Comparison of ENCODE assay signal across 23 cellular contexts in genomic region chr4:172727631-172728030, GRCh38.
DNase-seq lines count a peak whose midpoint lies in the region; ATAC-seq, FAIRE-seq and TF ChIP-seq lines count a peak whose summit lies in the region.
"Had no signal": no experiment of that assay in that cellular context is flagged by ENCODE, and none has a peak within 500 bp of the region (broad histone marks: within the 10 kb centered on the region; RNA-seq: fewer than 3 reads in every experiment).

No MANE protein-coding gene starts in this region.

- H3K4me2 ChIP-seq in A549: no peak overlapping the region
- H3K4me2 ChIP-seq in hepatocyte: no peak overlapping the region
- H3K4me2 ChIP-seq: BLaER1, GM23338 had no signal

- no peak for TF ChIP-seq EP300 in A549 (IDR thresholded peaks at IDR 0.05)

- H3K4me1 ChIP-seq in A549 (peaks cover 23% of the 10 kb centered on the region), hepatocyte (ENCODE audit: insufficient read depth) (peaks cover 25% of the 10 kb centered on the region)
- H3K4me1 ChIP-seq: BLaER1 had no signal

- no peaks in the 10 kb centered on the region for H4K20me1 ChIP-seq in hepatocyte (ENCODE audit: insufficient read depth, poor library complexity, severe bottlenecking)
- H4K20me1 ChIP-seq: BLaER1 had no signal

- no peaks in the 10 kb centered on the region for H3K36me3 ChIP-seq in hepatocyte (replicated peaks; ENCODE audit: insufficient read depth, low read depth)
- H3K36me3 ChIP-seq: BLaER1 had no signal

- POLR2A ChIA-PET in A549 (lab: Yijun Ruan, JAX): no interaction called here

- H3K79me2 ChIP-seq in hepatocyte: no peaks in the 10 kb centered on the region

- CTCF ChIA-PET in A549 (lab: Yijun Ruan, JAX): no interaction called here

- H3K27ac ChIP-seq in A549 (peak overlapping the region; percentile 75 to 87), hepatocyte (peak overlapping the region; percentile 61)
- H3K27ac ChIP-seq: BLaER1, C4-2B had no signal

- peaks cover 22% of the 10 kb centered on the region; the same call in 2 of the 3 replicates for H3K9me3 ChIP-seq in A549
- H3K9me3 ChIP-seq in hepatocyte (ENCODE audit: low read depth): peaks cover 6% of the 10 kb centered on the region
- H3K9me3 ChIP-seq: BLaER1 had no signal

- H3K27me3 ChIP-seq in hepatocyte: no peaks in the 10 kb centered on the region
- H3K27me3 ChIP-seq: BLaER1 had no signal

- TF ChIP-seq POLR2A in A549 (IDR thresholded peaks at IDR 0.05; ENCODE audit: low read length): no peak

- no peak for TF ChIP-seq CTCF in A549 (IDR thresholded peaks at IDR 0.05)
- no peak for TF ChIP-seq CTCF in hepatocyte (IDR thresholded peaks at IDR 0.05; ENCODE audit: poor library complexity)
- TF ChIP-seq CTCF in nephron progenitor cell (IDR thresholded peaks at IDR 0.05): no peak

- ATAC-seq in A549: no peak
- ATAC-seq: CD8-positive, alpha-beta T cell; GM23338; HCT116 had no signal

- H3K4me1 Mint-ChIP-seq in nephron progenitor cell: peaks cover 15% of the 10 kb centered on the region
- H3K4me1 Mint-ChIP-seq: B cell; CD4-positive, CD25-positive, alpha-beta regulatory T cell; GM23338 had no signal

- H3K9me3 Mint-ChIP-seq in nephron progenitor cell: peaks cover 25% of the 10 kb centered on the region

- H3K27ac Mint-ChIP-seq in nephron progenitor cell: no peak overlapping the region
- H3K27ac Mint-ChIP-seq: B cell; CD4-positive, CD25-positive, alpha-beta regulatory T cell; CD8-positive, alpha-beta T cell; GM23338; H9 had no signal

- 99% methylated on average over 4 of the region's 4 CpGs for WGBS in A549 (ENCODE audit: missing lambda C conversion rate)
- WGBS in hepatocyte (ENCODE audit: low lambda C conversion rate, missing lambda C conversion rate): 99% methylated on average over 4 of the region's 4 CpGs

- FAIRE-seq in A549 (lab: Jason Lieb, UNC) (no peak), TTC549 (lab: Jason Lieb, UNC) (peak; percentile 45)
- FAIRE-seq: D721Med, GM12891, GM18507 had no signal

- no peak overlapping the region for H2AFZ ChIP-seq in hepatocyte
- H2AFZ ChIP-seq: GM23338 had no signal

- H3K4me3 ChIP-seq in A549: no peak overlapping the region
- no peak overlapping the region for H3K4me3 ChIP-seq in hepatocyte
- H3K4me3 ChIP-seq: BLaER1, GM23338 had no signal

- no peaks in the 10 kb centered on the region for H3K36me3 Mint-ChIP-seq in nephron progenitor cell (ENCODE audit: low read depth)
- H3K36me3 Mint-ChIP-seq: CD4-positive, CD25-positive, alpha-beta regulatory T cell; CD8-positive, alpha-beta T cell had no signal

- no peak overlapping the region for H3K4me3 Mint-ChIP-seq in nephron progenitor cell
- H3K4me3 Mint-ChIP-seq: B cell; CD4-positive, CD25-positive, alpha-beta regulatory T cell; CD8-positive, alpha-beta T cell; GM23338; H9 had no signal

- no peak for DNase-seq in A549 (ENCODE audit: low read depth in 1 of 2, low spot score in 1 of 2)
- no peak for DNase-seq in hepatocyte (ENCODE audit: low spot score)
- DNase-seq in nephron progenitor cell: no peak
- DNase-seq in NCI-H69 (lab: John Stamatoyannopoulos, UW): no peak
- DNase-seq in kidney glomerular epithelial cell (lab: John Stamatoyannopoulos, UW): no peak
- DNase-seq in SK-N-DZ (ENCODE audit: low spot score): no peak
- DNase-seq: 8988T; CD4-positive, CD25-positive, alpha-beta regulatory T cell; CD8-positive, alpha-beta T cell; DMS 273 treated with DMSO at 0.1 percent for 48 hours; DMS79; EL; GF-D8; H9 had no signal

- H3K27me3 Mint-ChIP-seq in nephron progenitor cell (ENCODE audit: low read depth, poor library complexity): no peaks in the 10 kb centered on the region
- H3K27me3 Mint-ChIP-seq: B cell; CD4-positive, CD25-positive, alpha-beta regulatory T cell had no signal

- no peaks in the 10 kb centered on the region for H3K9me2 ChIP-seq in hepatocyte (replicated peaks; ENCODE audit: insufficient read depth)

- TF ChIP-seq RAD21 in A549 (conservative IDR thresholded peaks at IDR 0.05 in 1 of 2, IDR thresholded peaks at IDR 0.05 in 1 of 2): no peak

TF ChIP-seq in A549, 52 proteins besides CTCF, POLR2A, EP300 and RAD21:
- TF ChIP-seq JUN (IDR thresholded peaks at IDR 0.05) (no peak), BCL3 (IDR thresholded peaks at IDR 0.05) (no peak), TFCP2L1 (CRISPR knock-in tag; IDR thresholded peaks at IDR 0.05) (no peak)
